8 cellular contexts compared by ENCODE assay signal in genomic region chr15:64990168-64990470, GRCh38. TPM values are rescaled to one million over a fixed set of nuclear protein-coding genes. Genes with fewer than 3 reads are reported as not detected.
DNase-seq lines count a peak whose midpoint lies in the region; ATAC-seq and TF ChIP-seq lines count a peak whose summit lies in the region.

No MANE protein-coding gene starts in this region.

- ATAC-seq in DND-41 (ENCODE audit: insufficient read depth, low read depth) (no peak), HG03039 (IDR thresholded peaks at IDR 0.05; ENCODE audit: unreplicated experiment) (no peak)

- 1% methylated on average over 9 of the region's 9 CpGs for WGBS in esophagus squamous epithelium, 2 donors

- H3K27me3 Mint-ChIP-seq in osteocyte (ENCODE audit: unreplicated experiment): no peaks in the 10 kb centered on the region

- H3K27me3 ChIP-seq in DND-41 (ENCODE audit: insufficient read depth, low read length, poor library complexity): no peaks in the 10 kb centered on the region
- H3K27me3 ChIP-seq in esophagus squamous epithelium: no peaks in the 10 kb centered on the region

- H4K20me1 ChIP-seq in DND-41 (ENCODE audit: insufficient read depth, low read length): no peaks in the 10 kb centered on the region

- H2AFZ ChIP-seq in DND-41 (ENCODE audit: low read depth, low read length): peak overlapping the region; percentile 96

- DNase-seq in DND-41: no peak
- no peak for DNase-seq in SK-N-MC (ENCODE audit: low read depth, low spot score)
- no peak for DNase-seq in esophagus squamous epithelium (lab: John Stamatoyannopoulos, UW)
- DNase-seq in osteocyte (ENCODE audit: extremely low spot score, unreplicated experiment): no peak
- DNase-seq in activated effector memory CD4-positive, alpha-beta T cell treated with Interleukin-2 at 50 U/mL for 16 hours: no peak
- no peak for DNase-seq in NCI-H510A treated with DMSO at 0.1 percent for 48 hours (lab: John Stamatoyannopoulos, UW)
- DNase-seq in AG20443 (ENCODE audit: low spot score): no peak

- no peaks in the 10 kb centered on the region for H3K9me3 ChIP-seq in DND-41 (ENCODE audit: insufficient read depth, low read length, severe bottlenecking)
- no peaks in the 10 kb centered on the region for H3K9me3 ChIP-seq in SK-N-MC (ENCODE audit: low read depth, low read length)
- H3K9me3 ChIP-seq in esophagus squamous epithelium: no peaks in the 10 kb centered on the region

- H3K9ac ChIP-seq in DND-41 (ENCODE audit: low read depth, low read length): peak overlapping the region; percentile 77
- H3K9ac ChIP-seq in SK-N-MC (ENCODE audit: insufficient read length): peak overlapping the region; percentile 56

- H3K79me2 ChIP-seq in DND-41 (ENCODE audit: insufficient read depth, low read length): peaks cover 29% of the 10 kb centered on the region

- peaks cover 33% of the 10 kb centered on the region for H3K4me1 ChIP-seq in DND-41 (ENCODE audit: insufficient read depth, low read length)
- H3K4me1 ChIP-seq in esophagus squamous epithelium: peaks cover 4 to 42% (median 28%) of the 10 kb centered on the region in 3 donors

- H3K4me3 ChIP-seq in DND-41 (ENCODE audit: low read depth in 1 of 2, low read length in 2 of 2) (peak overlapping the region; percentile 70 to 72; a peak in 3 of 4 replicates), SK-N-MC (peak overlapping the region; percentile 99), esophagus squamous epithelium (peak overlapping the region; percentile 87 to 97 (median 94))

- TF ChIP-seq CTCF in DND-41 (IDR thresholded peaks at IDR 0.05; ENCODE audit: borderline replicate concordance, extremely low read depth, low read length, poor library complexity, severe bottlenecking) (no peak), esophagus squamous epithelium (IDR thresholded peaks at IDR 0.05) (no peak), osteocyte (IDR thresholded peaks at IDR 0.05) (no peak)

- H3K36me3 ChIP-seq in DND-41 (ENCODE audit: insufficient read depth, low read length) (0 out of 2 replicates have a peak, but pooled peaks cover 3% of the 10 kb centered on the region), SK-N-MC (ENCODE audit: insufficient read depth, low read length) (peaks cover 7% of the 10 kb centered on the region; the same call in 1 of the 2 replicates), esophagus squamous epithelium (no peaks in the 10 kb centered on the region)

- H3K4me1 Mint-ChIP-seq in osteocyte (ENCODE audit: unreplicated experiment): peaks cover 53% of the 10 kb centered on the region

- intact Hi-C loops in esophagus squamous epithelium (cut with DNase I): no loop called here

- peak in 1 of 4 donors; percentile 3 for TF ChIP-seq POLR2A in esophagus squamous epithelium (IDR thresholded peaks at IDR 0.05)

- peak overlapping the region; percentile 95 for H3K27ac Mint-ChIP-seq in osteocyte (ENCODE audit: unreplicated experiment)

- H3K9me3 Mint-ChIP-seq in osteocyte (ENCODE audit: unreplicated experiment): no peaks in the 10 kb centered on the region

- peak overlapping the region; percentile 83 for H3K4me2 ChIP-seq in DND-41 (ENCODE audit: insufficient read depth, low read length)

- H3K27ac ChIP-seq in DND-41 (ENCODE audit: low read length): peak overlapping the region; percentile 67
- H3K27ac ChIP-seq in SK-N-MC: no peak overlapping the region
- peak overlapping the region; percentile 89 to 97 (median 93) for H3K27ac ChIP-seq in esophagus squamous epithelium

- H3K4me3 Mint-ChIP-seq in osteocyte (ENCODE audit: unreplicated experiment): peak overlapping the region; percentile 89

- peaks cover 7% of the 10 kb centered on the region for H3K36me3 Mint-ChIP-seq in osteocyte (ENCODE audit: unreplicated experiment)

RNA-seq across cellular contexts. Expression of gene SPG21, which starts 0.4 kb away (rescaled TPM):
- total RNA-seq in esophagus squamous epithelium (10 to 100 TPM; 41.3 to 67.3 (median 59.6) TPM), osteocyte (116 and 120 TPM in 2 replicates)

RNA-seq across cellular contexts. Expression of gene MTFMT, which starts 39.3 kb away (rescaled TPM):
- total RNA-seq in esophagus squamous epithelium (10 to 100 TPM; 12.8 to 21.0 (median 17.8) TPM), osteocyte (16.3 and 16.9 TPM in 2 replicates)

RNA-seq across cellular contexts. Expression of gene SLC51B, which starts 55.1 kb away (rescaled TPM):
- total RNA-seq in esophagus squamous epithelium (not detected), osteocyte (not detected in 2 replicates)
